19 cellular contexts compared by ENCODE assay signal in genomic region chr3:115785782-115786181, GRCh38.
DNase-seq lines count a peak whose midpoint lies in the region; ATAC-seq, FAIRE-seq and TF ChIP-seq lines count a peak whose summit lies in the region.
"Had no signal": no experiment of that assay in that cellular context is flagged by ENCODE, and none has a peak within 500 bp of the region (broad histone marks: within the 10 kb centered on the region; RNA-seq: fewer than 3 reads in every experiment).

No MANE protein-coding gene starts in this region.

- intact Hi-C loops in heart right ventricle (cut with DNase I) = loop anchor here in 7 of 10 donors (2.0 to 10.0 kb wide), 4 partner anchors 91 to 961 kb away; no protein-coding TSS in a partner anchor

- POLR2A ChIA-PET in A549 (lab: Yijun Ruan, JAX) = no interaction called here

- peaks cover 39% of the 10 kb centered on the region for H3K4me1 ChIP-seq in A549
- peaks cover 0 to 18% (median 8%) of the 10 kb centered on the region in 9 donors for H3K4me1 ChIP-seq in heart right ventricle

- no peak for FAIRE-seq in A549 (lab: Jason Lieb, UNC)
- FAIRE-seq: K562 had no signal

- no peaks in the 10 kb centered on the region for H3K9me3 ChIP-seq in A549
- no peaks in the 10 kb centered on the region for H3K9me3 ChIP-seq in heart right ventricle

- H3K27ac ChIP-seq in A549 (peak overlapping the region; percentile 86 to 87; a peak in 4 of 6 replicates), heart right ventricle (peak overlapping the region in 3 of 10 donors; percentile 92 to 97 (median 95))

- peaks cover 0 to 10% (median 0%) of the 10 kb centered on the region in 7 donors for H3K27me3 ChIP-seq in heart right ventricle

- H3K27ac Mint-ChIP-seq in HFFc6 (peak overlapping the region; percentile 89; the same call in 1 of the 2 replicates), brain (peak overlapping the region in 4 of 5 experiments; percentile 87 to 97 (median 94)), nephron (no peak overlapping the region)

- no peak for TF ChIP-seq RAD21 in A549 (conservative IDR thresholded peaks at IDR 0.05 in 1 of 2, IDR thresholded peaks at IDR 0.05 in 1 of 2)

- ATAC-seq in A549 = no peak
- ATAC-seq in HG03108 (IDR thresholded peaks at IDR 0.05; ENCODE audit: unreplicated experiment) = no peak
- ATAC-seq in heart right ventricle = no peak
- ATAC-seq in HG03469 (IDR thresholded peaks at IDR 0.05; ENCODE audit: unreplicated experiment) = no peak
- ATAC-seq: HCT116, K562, T-cell had no signal

- H3K4me3 Mint-ChIP-seq in HFFc6 (no peak overlapping the region), brain (peak overlapping the region; percentile 83 to 91 (median 84)), nephron (peak overlapping the region; percentile 3 to 79 (median 5))

- H3K9me3 Mint-ChIP-seq in HFFc6 (no peaks in the 10 kb centered on the region), brain (peaks cover 0 to 3% (median 0%) of the 10 kb centered on the region in 5 experiments), nephron (no peaks in the 10 kb centered on the region)
- H3K9me3 Mint-ChIP-seq: CD4-positive, CD25-positive, alpha-beta regulatory T cell; nephron progenitor cell; T-cell had no signal

- DNase-seq in A549 (ENCODE audit: low read depth in 1 of 2, low spot score in 1 of 2) (no peak), HFFc6 (no peak), heart right ventricle (no peak), NCI-H2081 (lab: John Stamatoyannopoulos, UW) (no peak)
- DNase-seq: activated naive CD4-positive, alpha-beta T cell; activated T-cell treated with anti-CD3 and anti-CD28 coated beads for 4 hours; CD4-positive, CD25-positive, alpha-beta regulatory T cell; foreskin melanocyte; NCI-H2081 treated with DMSO at 0.1 percent for 48 hours; NCI-H524 treated with DMSO at 0.1 percent for 48 hours; nephron progenitor cell; stimulated activated CD8-positive, alpha-beta memory T cell treated with anti-CD3 and anti-CD28 coated beads, Interleukin-4, amount 100 ng/mL, for 48 hours had no signal

- no peaks in the 10 kb centered on the region; the same call in none of the 2 replicates for H3K27me3 Mint-ChIP-seq in HFFc6 (ENCODE audit: insufficient read depth)
- H3K27me3 Mint-ChIP-seq in brain = peaks cover 3% of the 10 kb centered on the region
- peaks cover 7% of the 10 kb centered on the region for H3K27me3 Mint-ChIP-seq in nephron (ENCODE audit: low read depth)
- H3K27me3 Mint-ChIP-seq: T-cell had no signal

- peaks cover 43% of the 10 kb centered on the region for H3K4me1 Mint-ChIP-seq in HFFc6 (ENCODE audit: low read depth)
- H3K4me1 Mint-ChIP-seq in brain = peaks cover 48% of the 10 kb centered on the region
- H3K4me1 Mint-ChIP-seq in nephron = peaks cover 15% of the 10 kb centered on the region

- H3K4me3 ChIP-seq in A549 (no peak overlapping the region), heart right ventricle (no peak overlapping the region)
- H3K4me3 ChIP-seq: K562 had no signal

- H3K36me3 Mint-ChIP-seq in HFFc6 (ENCODE audit: low read depth) (no peaks in the 10 kb centered on the region), brain (no peaks in the 10 kb centered on the region), nephron (ENCODE audit: low read depth) (no peaks in the 10 kb centered on the region)
- H3K36me3 Mint-ChIP-seq: CD4-positive, CD25-positive, alpha-beta regulatory T cell; T-cell had no signal

- CTCF ChIA-PET in A549 (lab: Yijun Ruan, JAX) = interaction anchor here (1.0 to 6.9 kb wide), 11 partner anchors 18 to 572 kb away, joined by 3 to 61 read pairs (median 15); no protein-coding TSS in a partner anchor

- TF ChIP-seq EP300 in A549 (IDR thresholded peaks at IDR 0.05) = no peak

- H3K4me2 ChIP-seq in A549 = peak overlapping the region; percentile 86; the same call in 2 of the 3 replicates

- TF ChIP-seq POLR2A in A549 (IDR thresholded peaks at IDR 0.05; ENCODE audit: low read length) = no peak

- 84% methylated on average over 4 of the region's 4 CpGs for WGBS in A549 (ENCODE audit: missing lambda C conversion rate)
- 83 to 89% methylated on average over 4 of the region's 4 CpGs for WGBS in heart right ventricle, 2 donors

- no peaks in the 10 kb centered on the region for H3K36me3 ChIP-seq in heart right ventricle

- TF ChIP-seq CTCF in A549 (IDR thresholded peaks at IDR 0.05) (no peak), HFFc6 (IDR thresholded peaks at IDR 0.05) (no peak), brain (conservative IDR thresholded peaks at IDR 0.05) (no peak), nephron (IDR thresholded peaks at IDR 0.05; ENCODE audit: unreplicated experiment in 3 of 3) (no peak), heart right ventricle (IDR thresholded peaks at IDR 0.05) (no peak)

TF ChIP-seq in A549, 52 proteins besides CTCF, POLR2A, EP300 and RAD21:
- TF ChIP-seq MAFK (IDR thresholded peaks at IDR 0.05; ENCODE audit: partially characterized antibody) (no peak), MAX (IDR thresholded peaks at IDR 0.05) (no peak), ZFP36 (IDR thresholded peaks at IDR 0.05; ENCODE audit: borderline replicate concordance, partially characterized antibody) (no peak), PHF8 (IDR thresholded peaks at IDR 0.05; ENCODE audit: borderline replicate concordance, low read depth) (no peak), RARB (CRISPR knock-in tag; IDR thresholded peaks at IDR 0.05) (no peak), ZSCAN20 (CRISPR knock-in tag; IDR thresholded peaks at IDR 0.05) (no peak), HMGXB4 (CRISPR knock-in tag; IDR thresholded peaks at IDR 0.05; ENCODE audit: borderline replicate concordance) (no peak), REST (IDR thresholded peaks at IDR 0.05) (no peak), POLR2AphosphoS2 (conservative IDR thresholded peaks at IDR 0.05; ENCODE audit: low read length) (no peak), KDM5A (IDR thresholded peaks at IDR 0.05) (no peak), BHLHE40 (IDR thresholded peaks at IDR 0.05; ENCODE audit: low read depth, low read length) (no peak), RFX5 (IDR thresholded peaks at IDR 0.05) (no peak), KDM1A (IDR thresholded peaks at IDR 0.05; ENCODE audit: low read depth) (no peak), JUNB (IDR thresholded peaks at IDR 0.05) (no peak), ZNF302 (CRISPR knock-in tag; IDR thresholded peaks at IDR 0.05) (no peak), HDAC2 (IDR thresholded peaks at IDR 0.05) (no peak)

Comparison
In these comparisons a context has a peak if more than half of its experiments do, and no peak if none do; other contexts are left out.
1. H3K27ac Mint-ChIP-seq: peak in HFFc6 (single experiment) and brain (4 of 5); none in nephron (0 of 3).